Comparison of ENCODE assay signal across 15 cellular contexts in genomic region chr1:46001087-46001785, GRCh38.
"Had no signal": no experiment of that assay in that cellular context is flagged by ENCODE, and none has a peak within 500 bp of the region (broad histone marks: within the 10 kb centered on the region; RNA-seq: fewer than 3 reads in every experiment).

No MANE protein-coding gene starts in this region.

- H3K36me3 ChIP-seq: brain microvascular endothelial cell had no signal

- H3K4me3 Mint-ChIP-seq: activated naive CD8-positive, alpha-beta T cell; activated T-cell treated with anti-CD3 and anti-CD28 coated beads, Interleukin-2, amount 50 U/mL, for 4 hours; mesothelial cell of epicardium; T-helper 17 cell had no signal

- H3K27me3 ChIP-seq: brain microvascular endothelial cell, dorsolateral prefrontal cortex, heart right ventricle, stomach had no signal

- H3K9me3 ChIP-seq: heart right ventricle, stomach had no signal

- H3K4me3 ChIP-seq: dorsolateral prefrontal cortex, heart right ventricle, stomach had no signal

- ATAC-seq: activated T-cell treated with anti-CD3 and anti-CD28 coated beads, Interleukin-2, amount 50 U/mL, for 4 hours; heart right ventricle; T-helper 17 cell had no signal

- H3K27ac ChIP-seq: brain microvascular endothelial cell, dorsolateral prefrontal cortex, heart right ventricle, stomach had no signal

- H3K9me3 Mint-ChIP-seq: activated T-cell treated with anti-CD3 and anti-CD28 coated beads, Interleukin-2, amount 50 U/mL, for 4 hours; mesothelial cell of epicardium had no signal

- H3K27me3 Mint-ChIP-seq: activated naive CD8-positive, alpha-beta T cell; T-helper 17 cell had no signal

- H3K27ac Mint-ChIP-seq: activated naive CD8-positive, alpha-beta T cell; mesothelial cell of epicardium; T-helper 17 cell had no signal

- DNase-seq: activated CD4-positive, alpha-beta T cell treated with anti-CD3 and anti-CD28 coated beads for 1 hour; activated CD4-positive, alpha-beta T cell treated with anti-CD3 and anti-CD28 coated beads, Interleukin-2, amount 50 U/mL, for 48 hours; activated effector memory CD4-positive, alpha-beta T cell treated with anti-CD3 and anti-CD28 coated beads, Interleukin-2, amount 50 U/mL, for 16 hours; activated T-cell treated with anti-CD3 and anti-CD28 coated beads, Interleukin-2, amount 50 U/mL, for 4 hours; brain microvascular endothelial cell; cerebellar nuclear complex; dorsolateral prefrontal cortex; heart right ventricle; kidney; stimulated activated CD4-positive, alpha-beta T cell treated with anti-CD3 and anti-CD28 coated beads, Interleukin-15, amount 100 ng/mL, for 24 hours; stimulated activated CD4-positive, alpha-beta T cell treated with anti-CD3 and anti-CD28 coated beads, Interleukin-4, amount 100 ng/mL, for 4 hours; stomach; T-helper 17 cell had no signal
